ENCODE assay signal across 19 cellular contexts in the genomic region with DNA sequence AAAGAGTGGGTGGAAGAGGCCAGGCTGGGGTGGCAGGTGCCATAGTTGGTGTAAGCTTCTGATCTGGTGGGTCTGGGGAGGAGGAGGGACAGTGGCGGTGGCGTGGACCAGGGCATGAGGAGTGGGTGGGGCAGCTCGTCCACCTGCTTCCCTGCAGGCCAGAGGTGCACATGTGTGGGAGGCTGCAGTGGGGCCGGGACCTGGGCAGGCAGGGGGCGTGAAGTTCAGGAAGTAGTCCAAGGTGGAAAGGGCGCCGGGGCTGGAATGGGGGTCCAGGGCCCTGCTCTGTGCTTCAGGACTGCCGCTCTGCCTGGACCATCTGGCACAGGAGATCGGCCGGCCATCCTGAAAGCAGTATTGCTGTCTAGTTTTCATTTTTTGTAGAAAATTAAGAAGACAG. TPM values are rescaled to one million over a fixed set of nuclear protein-coding genes. Genes with fewer than 3 reads are reported as not detected.
A peak's percentile ranks its signal among the peaks of the same experiment; 100 is the strongest.
DNase-seq lines count a peak whose midpoint lies in the region; ATAC-seq, FAIRE-seq and TF ChIP-seq lines count a peak whose summit lies in the region.
"Had no signal": no experiment of that assay in that cellular context is flagged by ENCODE, and none has a peak within 500 bp of the region (broad histone marks: within the 10 kb centered on the region; RNA-seq: fewer than 3 reads in every experiment).

No MANE protein-coding gene starts in this region.

- peaks cover 0 to 6% (median 0%) of the 10 kb centered on the region in 11 experiments; a peak in 1 of 22 replicates for H3K27me3 ChIP-seq in BLaER1 treated with 17β-estradiol and CSF1 and Interleukin-3, amounts not matched to agents 10 nM and 100 nM
- H3K27me3 ChIP-seq in upper lobe of right lung = no peaks in the 10 kb centered on the region

- H3K9me3 ChIP-seq in BLaER1 treated with 17β-estradiol and CSF1 and Interleukin-3, amounts not matched to agents 10 nM and 100 nM (replicated peaks in 1 of 11) = peaks cover 4 to 17% (median 10%) of the 10 kb centered on the region in 11 experiments; a peak in 18 of 22 replicates
- no peaks in the 10 kb centered on the region for H3K9me3 ChIP-seq in upper lobe of right lung

- no peak overlapping the region for H3K27ac ChIP-seq in BLaER1 treated with 17β-estradiol and CSF1 and Interleukin-3, amounts not matched to agents 10 nM and 100 nM
- H3K27ac ChIP-seq in coronary artery (no peak overlapping the region), upper lobe of right lung (no peak overlapping the region)
- H3K27ac ChIP-seq: PC-9 had no signal

- H3K36me3 Mint-ChIP-seq in naive B cell = peaks cover 0 to 16% of the 10 kb centered on the region in 2 donors

- peak overlapping the region in 5 of 6 donors; percentile 29 to 90 (median 83) for H3K27ac Mint-ChIP-seq in naive B cell
- H3K27ac Mint-ChIP-seq: GM23338, HFFc6 had no signal

- no peaks in the 10 kb centered on the region for H3K36me3 ChIP-seq in BLaER1 treated with 17β-estradiol and CSF1 and Interleukin-3, amounts not matched to agents 10 nM and 100 nM
- H3K36me3 ChIP-seq in upper lobe of right lung = no peaks in the 10 kb centered on the region

- intact Hi-C loops in upper lobe of right lung (cut with DNase I) = no loop called here

- no peak for TF ChIP-seq POLR2A in H54 (IDR thresholded peaks at IDR 0.05; ENCODE audit: low read depth, low read length)

- H3K4me3 Mint-ChIP-seq in naive B cell = peak overlapping the region in 7 of 8 donors; percentile 44 to 91 (median 66)
- H3K4me3 Mint-ChIP-seq: GM23338, HFFc6 had no signal

- H3K4me3 ChIP-seq in BLaER1 treated with 17β-estradiol and CSF1 and Interleukin-3, amounts not matched to agents 10 nM and 100 nM = no peak overlapping the region
- H3K4me3 ChIP-seq in coronary artery (no peak overlapping the region), upper lobe of right lung (no peak overlapping the region)
- H3K4me3 ChIP-seq: GM23338, PC-9 had no signal

- H4K20me1 ChIP-seq in BLaER1 treated with 17β-estradiol and CSF1 and Interleukin-3, amounts not matched to agents 10 nM and 100 nM = no peaks in the 10 kb centered on the region; a peak in 1 of 22 replicates

- H3K4me2 ChIP-seq in BLaER1 treated with 17β-estradiol and CSF1 and Interleukin-3, amounts not matched to agents 10 nM and 100 nM = peak overlapping the region; percentile 1 to 91 (median 79); a peak in 20 of 22 replicates
- H3K4me2 ChIP-seq: GM23338, PC-9 had no signal

- peaks cover 18 to 34% (median 20%) of the 10 kb centered on the region in 3 donors for H3K4me1 Mint-ChIP-seq in naive B cell

- DNase-seq in coronary artery (ENCODE audit: low spot score) (peak; percentile 68), naive B cell (no peak), upper lobe of right lung (peak; percentile 53), H54 (ENCODE audit: insufficient read length, low spot score) (no peak)
- DNase-seq in stimulated activated CD4-positive, alpha-beta T cell treated with anti-CD3 and anti-CD28 coated beads, Interleukin-4, amount 100 ng/mL, for 4 hours = no peak
- DNase-seq: ACHN, C1 segment of cervical spinal cord, DMS 273 treated with DMSO at 0.1 percent for 48 hours, HFFc6, KBM-7, NCI-H1092, NCI-H1694 treated with DMSO at 0.1 percent for 48 hours, NCI-H2171, NCI-H774, PC-9 had no signal

- H3K27me3 Mint-ChIP-seq in naive B cell = peaks cover 0 to 25% (median 0%) of the 10 kb centered on the region in 3 donors

- ATAC-seq in naive B cell (ENCODE audit: low read depth in 2 of 2) = no peak
- no peak for ATAC-seq in upper lobe of right lung
- ATAC-seq in HG03521 (IDR thresholded peaks at IDR 0.05; ENCODE audit: unreplicated experiment) = no peak
- ATAC-seq: GM23338 had no signal

- peak overlapping the region in 1 of 11 experiments; percentile 41; a peak in 1 of 22 replicates for H3K9ac ChIP-seq in BLaER1 treated with 17β-estradiol and CSF1 and Interleukin-3, amounts not matched to agents 10 nM and 100 nM

- no peak for FAIRE-seq in H54 (lab: Jason Lieb, UNC)

- TF ChIP-seq CTCF in coronary artery (IDR thresholded peaks at IDR 0.05) (no peak), upper lobe of right lung (IDR thresholded peaks at IDR 0.05) (no peak)

- H3K4me1 ChIP-seq in BLaER1 treated with 17β-estradiol and CSF1 and Interleukin-3, amounts not matched to agents 10 nM and 100 nM = peaks cover 34 to 46% (median 36%) of the 10 kb centered on the region in 10 experiments
- no peaks in the 10 kb centered on the region for H3K4me1 ChIP-seq in upper lobe of right lung

- peaks cover 0 to 11% (median 8%) of the 10 kb centered on the region in 7 donors for H3K9me3 Mint-ChIP-seq in naive B cell
- H3K9me3 Mint-ChIP-seq: HFFc6 had no signal

RNA-seq across cellular contexts. Expression of a gene that starts 15.9 kb away (rescaled TPM):
- polyA plus RNA-seq in naive B cell (ENCODE audit: low read depth in 6 of 6) = under 1 TPM in 1 of 6 donors, not detected in 5; 0.20 TPM
- total RNA-seq in upper lobe of right lung = not detected

RNA-seq across cellular contexts. Expression of a gene that starts 16.0 kb away (rescaled TPM):
- not detected for polyA plus RNA-seq in naive B cell (ENCODE audit: low read depth in 6 of 6)
- total RNA-seq in upper lobe of right lung = not detected
- total RNA-seq: Daoy, GM23338 had no signal

Comparison
In these comparisons a context has a peak if more than half of its experiments do, and no peak if none do; other contexts are left out.
1. DNase-seq: peak in coronary artery (single experiment) and upper lobe of right lung (single experiment); none in naive B cell (single experiment), stimulated activated CD4-positive, alpha-beta T cell treated with anti-CD3 and anti-CD28 coated beads, Interleukin-4, amount 100 ng/mL, for 4 hours (0 of 2) and H54 (single experiment).